In genomic region chr5:148543727-148544126, GRCh38 we compare ENCODE assay signal across 16 cellular contexts.
DNase-seq lines count a peak whose midpoint lies in the region; ATAC-seq, FAIRE-seq and TF ChIP-seq lines count a peak whose summit lies in the region.
"Had no signal": no experiment of that assay in that cellular context is flagged by ENCODE, and none has a peak within 500 bp of the region (broad histone marks: within the 10 kb centered on the region; RNA-seq: fewer than 3 reads in every experiment).

No MANE protein-coding gene starts in this region.

- intact Hi-C loops in lower lobe of right lung (cut with DNase I): no loop called here
- intact Hi-C loops in testis (cut with DNase I; ENCODE audit: low total_unique reads): no loop called here
- intact Hi-C loops in aorta (cut with DNase I): no loop called here

- no peak for FAIRE-seq in GM12891 (lab: Jason Lieb, UNC)
- FAIRE-seq: A204.1, GM12892 had no signal

- H3K4me1 Mint-ChIP-seq in GM23338: no peaks in the 10 kb centered on the region
- H3K4me1 Mint-ChIP-seq: CD4-positive, alpha-beta memory T cell; H9; IgD-negative memory B cell had no signal

- H2AFZ ChIP-seq in GM23338: no peak overlapping the region

- no peaks in the 10 kb centered on the region for H3K36me3 Mint-ChIP-seq in GM23338 (ENCODE audit: low read depth)
- H3K36me3 Mint-ChIP-seq: CD4-positive, alpha-beta memory T cell; IgD-negative memory B cell had no signal

- H3K27me3 Mint-ChIP-seq in GM23338 (ENCODE audit: insufficient read depth, low read depth, poor library complexity): peaks cover 1% of the 10 kb centered on the region

- H3K27me3 ChIP-seq in GM23338 (ENCODE audit: insufficient read depth) (no peaks in the 10 kb centered on the region), lower lobe of right lung (ENCODE audit: low read depth) (no peaks in the 10 kb centered on the region), testis (no peaks in the 10 kb centered on the region), aorta (ENCODE audit: control insufficient read depth in 1 of 2, insufficient read depth in 2 of 2, low read length in 1 of 2) (peaks cover 0 to 2% of the 10 kb centered on the region in 2 donors)
- H3K27me3 ChIP-seq: BE2C had no signal

- H3K9me2 ChIP-seq in GM23338 (ENCODE audit: insufficient read depth): no peaks in the 10 kb centered on the region; the same call in 1 of the 2 replicates

- H3K4me3 ChIP-seq in GM23338 (no peak overlapping the region), choroid plexus epithelial cell (ENCODE audit: low read depth, low read length) (no peak overlapping the region), lower lobe of right lung (no peak overlapping the region), testis (no peak overlapping the region), aorta (ENCODE audit: low read length in 2 of 2) (no peak overlapping the region)

- WGBS in testis, 2 donors: 28 to 51% methylated on average over 2 of the region's 2 CpGs
- 54 to 55% methylated on average over 2 of the region's 2 CpGs for WGBS in aorta, 2 donors

- H4K20me1 ChIP-seq in GM23338 (replicated peaks; ENCODE audit: insufficient read depth): no peaks in the 10 kb centered on the region

- TF ChIP-seq CTCF in GM23338 (conservative IDR thresholded peaks at IDR 0.05; ENCODE audit: low read depth in 2 of 2) (no peak), choroid plexus epithelial cell (conservative IDR thresholded peaks at IDR 0.05; ENCODE audit: low read depth, low read length) (no peak), lower lobe of right lung (IDR thresholded peaks at IDR 0.05) (no peak), testis (IDR thresholded peaks at IDR 0.05) (no peak)

- no peak overlapping the region for H3K4me3 Mint-ChIP-seq in GM23338
- H3K4me3 Mint-ChIP-seq: CD4-positive, alpha-beta memory T cell; H9; IgD-negative memory B cell had no signal

- no peak overlapping the region for H3K27ac Mint-ChIP-seq in GM23338
- H3K27ac Mint-ChIP-seq: CD4-positive, alpha-beta memory T cell; H9; IgD-negative memory B cell had no signal

- H3K4me1 ChIP-seq in GM23338 (ENCODE audit: insufficient read depth) (no peaks in the 10 kb centered on the region), lower lobe of right lung (no peaks in the 10 kb centered on the region), testis (peaks cover 6% of the 10 kb centered on the region), aorta (ENCODE audit: control insufficient read depth in 1 of 2, insufficient read depth in 2 of 2, low read length in 2 of 2) (no peaks in the 10 kb centered on the region)
- H3K4me1 ChIP-seq: BE2C had no signal

- no peaks in the 10 kb centered on the region for H3K79me2 ChIP-seq in GM23338 (replicated peaks; ENCODE audit: insufficient read depth)

- no peak overlapping the region for H3K27ac ChIP-seq in GM23338 (ENCODE audit: low read depth)
- no peak overlapping the region for H3K27ac ChIP-seq in lower lobe of right lung
- H3K27ac ChIP-seq in testis: peak overlapping the region in 1 of 2 donors; percentile 62
- H3K27ac ChIP-seq in aorta (ENCODE audit: low read depth in 1 of 2, low read length in 2 of 2): no peak overlapping the region
- H3K27ac ChIP-seq: C4-2B had no signal

- TF ChIP-seq POLR2A in testis (IDR thresholded peaks at IDR 0.05): no peak
- no peak for TF ChIP-seq POLR2A in GM12891 (IDR thresholded peaks at IDR 0.05; ENCODE audit: low read depth, low read length)

- no peak for ATAC-seq in GM23338
- ATAC-seq in lower lobe of right lung: peak; percentile 19 to 39
- no peak for ATAC-seq in aorta (ENCODE audit: low FRiP score)

- no peaks in the 10 kb centered on the region for H3F3A ChIP-seq in GM23338 (replicated peaks; ENCODE audit: low read depth)

- H3K9me3 ChIP-seq in lower lobe of right lung (peaks cover 5% of the 10 kb centered on the region), testis (no peaks in the 10 kb centered on the region), aorta (ENCODE audit: control insufficient read depth, low read length) (no peaks in the 10 kb centered on the region)

- H3K9me3 Mint-ChIP-seq in GM23338: peaks cover 6% of the 10 kb centered on the region; the same call in 2 of the 3 replicates

- H3K36me3 ChIP-seq in GM23338 (ENCODE audit: insufficient read depth) (no peaks in the 10 kb centered on the region), lower lobe of right lung (no peaks in the 10 kb centered on the region), testis (ENCODE audit: low read depth, missing control alignments) (no peaks in the 10 kb centered on the region), aorta (ENCODE audit: control insufficient read depth in 1 of 2, insufficient read depth in 2 of 2, low read length in 1 of 2) (no peaks in the 10 kb centered on the region)
- H3K36me3 ChIP-seq: BE2C had no signal

- peak; percentile 9 for DNase-seq in GM23338 (ENCODE audit: low spot score)
- DNase-seq in choroid plexus epithelial cell (ENCODE audit: low read depth): peak; percentile 8
- DNase-seq in lower lobe of right lung: no peak
- DNase-seq in testis: peak; percentile 49
- DNase-seq in aorta: no peak
- no peak for DNase-seq in stimulated activated CD4-positive, alpha-beta T cell treated with anti-CD3 and anti-CD28 coated beads, Interleukin-15, amount 100 ng/mL, for 24 hours
- DNase-seq in GM12891 (ENCODE audit: insufficient read length, low spot score): no peak
- DNase-seq in NCI-H2196 (lab: John Stamatoyannopoulos, UW; ENCODE audit: unreplicated experiment): no peak
- DNase-seq: BE2C; CD4-positive, alpha-beta memory T cell; DMS79; H9 had no signal

- no peak overlapping the region for H3K4me2 ChIP-seq in GM23338

TF ChIP-seq in GM23338, 12 proteins besides CTCF, POLR2A, EP300 and RAD21 (continues in another document):
- TF ChIP-seq POLR2AphosphoS5 (IDR thresholded peaks at IDR 0.05; ENCODE audit: low read depth) (no peak), STAT1 (IDR thresholded peaks at IDR 0.05; ENCODE audit: unreplicated experiment) (no peak), ZNF114 (CRISPR knock-in tag; IDR thresholded peaks at IDR 0.05) (no peak), EZH2phosphoT487 (IDR thresholded peaks at IDR 0.05; ENCODE audit: unreplicated experiment) (no peak), JUNB (IDR thresholded peaks at IDR 0.05; ENCODE audit: unreplicated experiment) (no peak), CREB1 (CRISPR knock-in tag; IDR thresholded peaks at IDR 0.05; ENCODE audit: low read depth) (no peak)

TF ChIP-seq in GM12891, 5 proteins besides CTCF, POLR2A, EP300 and RAD21:
- no peak for TF ChIP-seq POU2F2 (IDR thresholded peaks at IDR 0.05; ENCODE audit: low read depth, low read length)
- no peak for TF ChIP-seq SPI1 (IDR thresholded peaks at IDR 0.05; ENCODE audit: low read depth, low read length)
- TF ChIP-seq TAF1 (IDR thresholded peaks at IDR 0.05; ENCODE audit: low read depth, low read length): no peak
- TF ChIP-seq PAX5 (IDR thresholded peaks at IDR 0.05; ENCODE audit: insufficient read depth, low read length, severe bottlenecking): no peak
- no peak for TF ChIP-seq POLR2AphosphoS5 (IDR thresholded peaks at IDR 0.05; ENCODE audit: low read depth, low read length)

Comparison
In these comparisons a context has a peak if more than half of its experiments do, and no peak if none do; other contexts are left out.
1. ATAC-seq: peak in lower lobe of right lung (2 of 2); none in GM23338 (single experiment) and aorta (single experiment).
2. DNase-seq: peak in GM23338 (single experiment), choroid plexus epithelial cell (single experiment) and testis (single experiment); none in lower lobe of right lung (single experiment), aorta (0 of 2), stimulated activated CD4-positive, alpha-beta T cell treated with anti-CD3 and anti-CD28 coated beads, Interleukin-15, amount 100 ng/mL, for 24 hours (single experiment), GM12891 (single experiment) and NCI-H2196 (single experiment).